Comparison of ENCODE assay signal across 14 cellular contexts in genomic region chr1:232726048-232726779, GRCh38.
DNase-seq lines count a peak whose midpoint lies in the region; ATAC-seq and TF ChIP-seq lines count a peak whose summit lies in the region.
"Had no signal": no experiment of that assay in that cellular context is flagged by ENCODE, and none has a peak within 500 bp of the region (broad histone marks: within the 10 kb centered on the region; RNA-seq: fewer than 3 reads in every experiment).

No MANE protein-coding gene starts in this region.

- no peak for TF ChIP-seq EP300 in SK-N-SH (IDR thresholded peaks at IDR 0.05; ENCODE audit: borderline replicate concordance in 1 of 2, low read depth in 1 of 2, low read length in 1 of 2)

- no peaks in the 10 kb centered on the region for H3K9me3 ChIP-seq in SK-N-SH

- H3K27ac ChIP-seq in SK-N-SH (ENCODE audit: low read depth in 2 of 2, low read length in 1 of 2): no peak overlapping the region
- H3K27ac ChIP-seq: WERI-Rb-1 had no signal

- no peak for TF ChIP-seq RAD21 in SK-N-SH (IDR thresholded peaks at IDR 0.05; ENCODE audit: low read length)

- ATAC-seq in SK-N-SH treated with all-trans-retinoic acid at 6 μM for 48 hours: peak; percentile 24
- ATAC-seq in stimulated activated memory B cell treated with anti-CD40 and anti-IgM and Interleukin-4, amounts not matched to agents 10 μg/mL and 1 μg/mL and 100 μg/mL, for 72 hours: peak; percentile 22
- no peak for ATAC-seq in HG03378 (IDR thresholded peaks at IDR 0.05; ENCODE audit: unreplicated experiment)
- ATAC-seq in HG03196 (IDR thresholded peaks at IDR 0.05; ENCODE audit: unreplicated experiment): no peak

- H3K4me2 ChIP-seq in SK-N-SH: no peak overlapping the region

- no peaks in the 10 kb centered on the region for H3K4me1 ChIP-seq in SK-N-SH (ENCODE audit: control insufficient read depth in 1 of 2, insufficient read depth in 2 of 2, low read depth in 1 of 2, low read length in 1 of 2)

- no peaks in the 10 kb centered on the region for H3K27me3 ChIP-seq in SK-N-SH (ENCODE audit: insufficient read depth)

- DNase-seq in SK-N-SH (no peak), NOMO-1 treated with dmso at 0.1 percent for 144 hours (lab: John Stamatoyannopoulos, UW; ENCODE audit: unreplicated experiment) (peak; percentile 19), astrocyte of the spinal cord (ENCODE audit: low read depth, low spot score) (peak; percentile 69)
- no peak for DNase-seq in activated CD4-positive, alpha-beta T cell treated with anti-CD3 and anti-CD28 coated beads, Interleukin-2, amount 10 ng/mL, durations not matched to agents 24 days and 14 days
- DNase-seq: 8988T; activated T-cell treated with anti-CD3 and anti-CD28 coated beads, Interleukin-2, amount 50 U/mL, for 72 hours; DMS79 treated with DMSO at 0.1 percent for 48 hours; NCI-H2081 treated with DMSO at 0.1 percent for 48 hours; substantia nigra; WERI-Rb-1 had no signal

- 66% methylated on average over 8 of the region's 8 CpGs for WGBS in SK-N-SH (ENCODE audit: low lambda C conversion rate)

- no peak overlapping the region for H2AFZ ChIP-seq in SK-N-SH (ENCODE audit: low read depth)

- H3K27me3 Mint-ChIP-seq in stimulated activated memory B cell treated with anti-CD40 and anti-IgM and Interleukin-4, amounts not matched to agents 10 μg/mL and 1 μg/mL and 100 μg/mL, for 72 hours: peaks cover 14% of the 10 kb centered on the region
- peaks cover 12% of the 10 kb centered on the region for H3K27me3 Mint-ChIP-seq in activated CD4-positive, alpha-beta T cell treated with anti-CD3 and anti-CD28 coated beads, Interleukin-2, amount 10 ng/mL, durations not matched to agents 24 days and 14 days

- H3K27ac Mint-ChIP-seq in stimulated activated memory B cell treated with anti-CD40 and anti-IgM and Interleukin-4, amounts not matched to agents 10 μg/mL and 1 μg/mL and 100 μg/mL, for 72 hours: no peak overlapping the region
- no peak overlapping the region for H3K27ac Mint-ChIP-seq in activated CD4-positive, alpha-beta T cell treated with anti-CD3 and anti-CD28 coated beads, Interleukin-2, amount 10 ng/mL, durations not matched to agents 24 days and 14 days
- H3K27ac Mint-ChIP-seq: activated T-cell treated with anti-CD3 and anti-CD28 coated beads, Interleukin-2, amount 50 U/mL, for 72 hours had no signal

- H3K9ac ChIP-seq in SK-N-SH: no peak overlapping the region

- no peaks in the 10 kb centered on the region for H4K20me1 ChIP-seq in SK-N-SH (ENCODE audit: insufficient read depth)

- H3K36me3 Mint-ChIP-seq in stimulated activated memory B cell treated with anti-CD40 and anti-IgM and Interleukin-4, amounts not matched to agents 10 μg/mL and 1 μg/mL and 100 μg/mL, for 72 hours: no peaks in the 10 kb centered on the region
- no peaks in the 10 kb centered on the region for H3K36me3 Mint-ChIP-seq in activated CD4-positive, alpha-beta T cell treated with anti-CD3 and anti-CD28 coated beads, Interleukin-2, amount 10 ng/mL, durations not matched to agents 24 days and 14 days (ENCODE audit: low read depth)

- no peaks in the 10 kb centered on the region for H3K4me1 Mint-ChIP-seq in stimulated activated memory B cell treated with anti-CD40 and anti-IgM and Interleukin-4, amounts not matched to agents 10 μg/mL and 1 μg/mL and 100 μg/mL, for 72 hours
- H3K4me1 Mint-ChIP-seq in activated CD4-positive, alpha-beta T cell treated with anti-CD3 and anti-CD28 coated beads, Interleukin-2, amount 10 ng/mL, durations not matched to agents 24 days and 14 days: peaks cover 5% of the 10 kb centered on the region

- H3F3A ChIP-seq in SK-N-SH (replicated peaks; ENCODE audit: insufficient read depth): no peaks in the 10 kb centered on the region

- H3K36me3 ChIP-seq in SK-N-SH (replicated peaks in 1 of 2; ENCODE audit: control insufficient read depth in 1 of 2, insufficient read depth in 2 of 2, low read length in 1 of 2): no peaks in the 10 kb centered on the region
- H3K36me3 ChIP-seq: WERI-Rb-1 had no signal

- TF ChIP-seq CTCF in SK-N-SH (IDR thresholded peaks at IDR 0.05) (no peak), astrocyte of the spinal cord (IDR thresholded peaks at IDR 0.05; ENCODE audit: low read depth, low read length) (no peak)

- in situ Hi-C loops in astrocyte of the spinal cord (cut with HindIII; ENCODE audit: low sequenced_read_pairs): no loop called here

- no peaks in the 10 kb centered on the region for H3K9me2 ChIP-seq in SK-N-SH

- CTCF ChIA-PET in SK-N-SH (lab: Yijun Ruan, JAX): interaction anchor here (0.6 kb wide), 1 partner anchor 695 kb away, joined by 3 read pairs; no protein-coding TSS in a partner anchor

- intact Hi-C loops in activated CD4-positive, alpha-beta T cell treated with anti-CD3 and anti-CD28 coated beads, Interleukin-2, amount 10 ng/mL, durations not matched to agents 24 days and 14 days (cut with micrococcal nuclease): no loop called here

- H3K4me3 ChIP-seq in SK-N-SH (ENCODE audit: low read depth in 2 of 2, low read length in 1 of 2) (no peak overlapping the region), astrocyte of the spinal cord (ENCODE audit: low read depth, low read length) (no peak overlapping the region)

- peaks cover 2% of the 10 kb centered on the region for H3K9me3 Mint-ChIP-seq in stimulated activated memory B cell treated with anti-CD40 and anti-IgM and Interleukin-4, amounts not matched to agents 10 μg/mL and 1 μg/mL and 100 μg/mL, for 72 hours
- H3K9me3 Mint-ChIP-seq in activated CD4-positive, alpha-beta T cell treated with anti-CD3 and anti-CD28 coated beads, Interleukin-2, amount 10 ng/mL, durations not matched to agents 24 days and 14 days: no peaks in the 10 kb centered on the region
- H3K9me3 Mint-ChIP-seq: activated T-cell treated with anti-CD3 and anti-CD28 coated beads, Interleukin-2, amount 50 U/mL, for 72 hours had no signal

- POLR2A ChIA-PET in SK-N-SH (lab: Yijun Ruan, JAX): no interaction called here

- no peak overlapping the region for H3K4me3 Mint-ChIP-seq in stimulated activated memory B cell treated with anti-CD40 and anti-IgM and Interleukin-4, amounts not matched to agents 10 μg/mL and 1 μg/mL and 100 μg/mL, for 72 hours
- H3K4me3 Mint-ChIP-seq in activated CD4-positive, alpha-beta T cell treated with anti-CD3 and anti-CD28 coated beads, Interleukin-2, amount 10 ng/mL, durations not matched to agents 24 days and 14 days: no peak overlapping the region
- H3K4me3 Mint-ChIP-seq: activated T-cell treated with anti-CD3 and anti-CD28 coated beads, Interleukin-2, amount 50 U/mL, for 72 hours had no signal

- H3K79me2 ChIP-seq in SK-N-SH (ENCODE audit: insufficient read depth): no peaks in the 10 kb centered on the region

TF ChIP-seq in SK-N-SH treated with all-trans-retinoic acid at 6 μM for 48 hours, 23 proteins besides CTCF, POLR2A, EP300 and RAD21:
- TF ChIP-seq ZNF70 (CRISPR knock-in tag; IDR thresholded peaks at IDR 0.05) (no peak), GLIS3 (CRISPR knock-in tag; IDR thresholded peaks at IDR 0.05) (no peak), CREB5 (CRISPR knock-in tag; IDR thresholded peaks at IDR 0.05; ENCODE audit: low read depth) (no peak), ISL1 (CRISPR knock-in tag; IDR thresholded peaks at IDR 0.05) (no peak), ESRRG (CRISPR knock-in tag; IDR thresholded peaks at IDR 0.05) (no peak), ZFP3 (CRISPR knock-in tag; IDR thresholded peaks at IDR 0.05) (no peak), ZNF8 (CRISPR knock-in tag; IDR thresholded peaks at IDR 0.05) (no peak), BACH2 (CRISPR knock-in tag; IDR thresholded peaks at IDR 0.05; ENCODE audit: borderline replicate concordance) (no peak)
TF ChIP-seq in SK-N-SH treated with all-trans-retinoic acid at 6 μM for 48 hours: peak in this region for 0.

TF ChIP-seq in SK-N-SH, 30 proteins besides CTCF, POLR2A, EP300 and RAD21 (continues in another document):
- TF ChIP-seq ELF1 (IDR thresholded peaks at IDR 0.05): no peak
- no peak for TF ChIP-seq FOXJ3 (CRISPR knock-in tag; IDR thresholded peaks at IDR 0.05)
- TF ChIP-seq MXI1 (IDR thresholded peaks at IDR 0.05; ENCODE audit: low read depth, low read length): no peak
- no peak for TF ChIP-seq SMC3 (IDR thresholded peaks at IDR 0.05; ENCODE audit: low read depth, low read length)
- no peak for TF ChIP-seq TCF12 (IDR thresholded peaks at IDR 0.05)
- no peak for TF ChIP-seq MAX (IDR thresholded peaks at IDR 0.05; ENCODE audit: low read depth)
- no peak for TF ChIP-seq FOXM1 (IDR thresholded peaks at IDR 0.05; ENCODE audit: low read depth)
- TF ChIP-seq REST (IDR thresholded peaks at IDR 0.05; ENCODE audit: low read depth, low read length): no peak

Comparison
In these comparisons a context has a peak if more than half of its experiments do, and no peak if none do; other contexts are left out.
1. ATAC-seq: peak in SK-N-SH treated with all-trans-retinoic acid at 6 μM for 48 hours (single experiment) and stimulated activated memory B cell treated with anti-CD40 and anti-IgM and Interleukin-4, amounts not matched to agents 10 μg/mL and 1 μg/mL and 100 μg/mL, for 72 hours (single experiment); none in HG03378 (single experiment) and HG03196 (single experiment).
2. DNase-seq: peak in NOMO-1 treated with dmso at 0.1 percent for 144 hours (single experiment) and astrocyte of the spinal cord (single experiment); none in SK-N-SH (single experiment) and activated CD4-positive, alpha-beta T cell treated with anti-CD3 and anti-CD28 coated beads, Interleukin-2, amount 10 ng/mL, durations not matched to agents 24 days and 14 days (single experiment).